In genomic region chr2:99700482-99701398, GRCh38 we compare ENCODE assay signal across 2 cellular contexts.
TF ChIP-seq lines count a peak whose summit lies in the region.

No MANE protein-coding gene starts in this region.

TF ChIP-seq in IMR-90, 13 proteins besides CTCF, POLR2A, EP300 and RAD21:
- no peak for TF ChIP-seq MAZ (IDR thresholded peaks at IDR 0.05; ENCODE audit: borderline replicate concordance, low read depth, low read length)
- no peak for TF ChIP-seq SMC3 (IDR thresholded peaks at IDR 0.05; ENCODE audit: low read depth, low read length)
- TF ChIP-seq USF2 (IDR thresholded peaks at IDR 0.05; ENCODE audit: low read depth, low read length), result no peak
- TF ChIP-seq CHD1 (IDR thresholded peaks at IDR 0.05; ENCODE audit: low read depth, low read length), result no peak
TF ChIP-seq in IMR-90: peak in this region for 0.

TF ChIP-seq in H1, 55 proteins besides CTCF, POLR2A, EP300 and RAD21:
- TF ChIP-seq RNF2 (IDR thresholded peaks at IDR 0.05; ENCODE audit: borderline replicate concordance, low read depth, low read length, missing control alignments, poor library complexity, severe bottlenecking), result no peak
- no peak for TF ChIP-seq CHD2 (IDR thresholded peaks at IDR 0.05; ENCODE audit: low read length)
- TF ChIP-seq ASH2L (IDR thresholded peaks at IDR 0.05; ENCODE audit: low read length), result no peak
- no peak for TF ChIP-seq ZNF274 (IDR thresholded peaks at IDR 0.05; ENCODE audit: borderline replicate concordance, extremely low read depth, low read length)
- no peak for TF ChIP-seq TEAD4 (IDR thresholded peaks at IDR 0.05; ENCODE audit: low read depth, low read length)
- no peak for TF ChIP-seq EZH2 (IDR thresholded peaks at IDR 0.05; ENCODE audit: low read depth, low read length, severe bottlenecking)
- no peak for TF ChIP-seq GABPA (IDR thresholded peaks at IDR 0.05; ENCODE audit: borderline replicate concordance, insufficient read depth, low read length)
- TF ChIP-seq SP2 (IDR thresholded peaks at IDR 0.05; ENCODE audit: low read length), result no peak
- no peak for TF ChIP-seq RXRA (IDR thresholded peaks at IDR 0.05; ENCODE audit: insufficient read depth, low read depth, low read length)
- TF ChIP-seq HDAC6 (IDR thresholded peaks at IDR 0.05; ENCODE audit: low read depth, low read length), result no peak
- no peak for TF ChIP-seq JUN (IDR thresholded peaks at IDR 0.05; ENCODE audit: low read depth, low read length)
